In the genomic region with DNA sequence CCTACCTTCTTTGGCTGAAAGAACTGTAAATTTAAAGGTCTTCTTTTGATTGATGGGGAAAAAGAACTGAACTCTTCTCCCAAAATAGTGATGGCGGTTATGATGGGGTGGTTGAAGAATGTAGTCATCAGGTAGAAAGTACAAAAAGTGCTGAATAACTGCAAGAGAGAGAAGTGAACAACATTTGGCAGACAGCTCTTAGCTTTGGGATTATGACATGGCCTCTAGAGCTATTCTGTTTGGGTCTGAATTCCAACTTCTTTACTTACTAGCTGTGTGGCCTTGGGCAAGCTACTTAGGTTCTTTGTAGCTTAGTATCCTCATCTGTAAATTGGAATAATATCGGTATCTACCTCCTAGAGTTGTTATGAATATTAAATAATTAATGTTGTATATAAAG, we compare ENCODE assay signal across 21 cellular contexts.
DNase-seq lines count a peak whose midpoint lies in the region; ATAC-seq, FAIRE-seq and TF ChIP-seq lines count a peak whose summit lies in the region.
"Had no signal": no experiment of that assay in that cellular context is flagged by ENCODE, and none has a peak within 500 bp of the region (broad histone marks: within the 10 kb centered on the region; RNA-seq: fewer than 3 reads in every experiment).

No MANE protein-coding gene starts in this region.

- H3K36me3 ChIP-seq in astrocyte (ENCODE audit: insufficient read depth, low read length): peaks cover 9% of the 10 kb centered on the region
- no peaks in the 10 kb centered on the region for H3K36me3 ChIP-seq in bronchial epithelial cell (ENCODE audit: control insufficient read depth, insufficient read depth, low read length)

- no peak overlapping the region for H3K27ac ChIP-seq in astrocyte (ENCODE audit: low read depth, low read length)
- H3K27ac ChIP-seq: A549 had no signal

- H3K27me3 ChIP-seq in astrocyte (ENCODE audit: insufficient read depth, low read length) (no peaks in the 10 kb centered on the region), bronchial epithelial cell (ENCODE audit: control insufficient read depth, insufficient read depth, low read length) (no peaks in the 10 kb centered on the region)

- no peak for ATAC-seq in HG03045 (IDR thresholded peaks at IDR 0.05; ENCODE audit: unreplicated experiment)
- ATAC-seq: A549, GM23338, HCT116 had no signal

- H2AFZ ChIP-seq in astrocyte (ENCODE audit: low read depth, low read length): no peak overlapping the region
- H2AFZ ChIP-seq: GM23338 had no signal

- H3K9me3 ChIP-seq in astrocyte (ENCODE audit: insufficient read depth, low read depth, low read length): no peaks in the 10 kb centered on the region
- H3K9me3 ChIP-seq: A549 had no signal

- no peak overlapping the region for H3K9ac ChIP-seq in astrocyte (ENCODE audit: low read length)

- DNase-seq in astrocyte (ENCODE audit: low read depth) (no peak), bronchial epithelial cell (ENCODE audit: low read depth) (no peak), iris pigment epithelial cell (ENCODE audit: low read depth) (peak; percentile 58), NCI-H2107 treated with DMSO at 0.1 percent for 48 hours (lab: John Stamatoyannopoulos, UW; ENCODE audit: unreplicated experiment) (no peak), NCI-H1436 treated with DMSO at 0.1 percent for 48 hours (lab: John Stamatoyannopoulos, UW) (no peak)
- DNase-seq: 8988T; ACHN; C1 segment of cervical spinal cord; Calu3; CD4-positive, alpha-beta memory T cell; COR-L47; DMS53; DMS79 treated with DMSO at 0.1 percent for 48 hours; GF-D8; H9 had no signal

- FAIRE-seq in astrocyte (lab: Jason Lieb, UNC) (no peak), bronchial epithelial cell (lab: Jason Lieb, UNC) (peak; percentile 94)
- FAIRE-seq: A549, GM12891, GM18507 had no signal

- H3K4me3 Mint-ChIP-seq in astrocyte (ENCODE audit: unreplicated experiment): no peak overlapping the region
- H3K4me3 Mint-ChIP-seq: CD4-positive, alpha-beta memory T cell; GM23338; H9 had no signal

- peaks cover 9% of the 10 kb centered on the region for H4K20me1 ChIP-seq in astrocyte (ENCODE audit: insufficient read depth, low read length)

- H3K4me3 ChIP-seq in astrocyte (ENCODE audit: insufficient read depth, low read depth, low read length) (no peak overlapping the region), bronchial epithelial cell (ENCODE audit: low read depth, low read length) (no peak overlapping the region)
- H3K4me3 ChIP-seq: A549, GM23338 had no signal

- H3K27ac Mint-ChIP-seq in astrocyte (ENCODE audit: unreplicated experiment): peak overlapping the region; percentile 48
- H3K27ac Mint-ChIP-seq: CD4-positive, alpha-beta memory T cell; GM23338 had no signal

- H3K9me3 Mint-ChIP-seq in astrocyte (ENCODE audit: unreplicated experiment): no peaks in the 10 kb centered on the region
- H3K9me3 Mint-ChIP-seq: CD4-positive, alpha-beta memory T cell; GM23338; H9 had no signal

- no peaks in the 10 kb centered on the region for H3K27me3 Mint-ChIP-seq in astrocyte (ENCODE audit: low read depth, unreplicated experiment)

- H3K79me2 ChIP-seq in astrocyte (ENCODE audit: insufficient read depth, low read length): peaks cover 35% of the 10 kb centered on the region

- peaks cover 12% of the 10 kb centered on the region for H3K4me1 Mint-ChIP-seq in astrocyte (ENCODE audit: low read depth, unreplicated experiment)
- H3K4me1 Mint-ChIP-seq: CD4-positive, alpha-beta memory T cell; GM23338; H9 had no signal

- no peak for TF ChIP-seq CTCF in astrocyte (IDR thresholded peaks at IDR 0.05; ENCODE audit: insufficient read depth, low read depth, low read length)
- TF ChIP-seq CTCF in bronchial epithelial cell (IDR thresholded peaks at IDR 0.05; ENCODE audit: insufficient read depth, low read length, severe bottlenecking): no peak

- H3K4me1 ChIP-seq in astrocyte (ENCODE audit: insufficient read depth, low read length): peaks cover 4% of the 10 kb centered on the region
- H3K4me1 ChIP-seq: A549 had no signal

- peaks cover 9% of the 10 kb centered on the region for H3K36me3 Mint-ChIP-seq in astrocyte (ENCODE audit: low read depth, unreplicated experiment)
- H3K36me3 Mint-ChIP-seq: CD4-positive, alpha-beta memory T cell had no signal

- no peak overlapping the region for H3K4me2 ChIP-seq in astrocyte (ENCODE audit: low read length)
- H3K4me2 ChIP-seq: A549, GM23338 had no signal
